ENCODE assay signal across 8 cellular contexts in genomic region chr1:173430707-173431662, GRCh38. TPM values are rescaled to one million over a fixed set of nuclear protein-coding genes. Genes with fewer than 3 reads are reported as not detected.
DNase-seq lines count a peak whose midpoint lies in the region; ATAC-seq and TF ChIP-seq lines count a peak whose summit lies in the region.

No MANE protein-coding gene starts in this region.

- no peaks in the 10 kb centered on the region for H4K20me1 ChIP-seq in BLaER1 treated with 17β-estradiol and CSF1 and Interleukin-3, amounts not matched to agents 10 nM and 100 nM
- H4K20me1 ChIP-seq in neural progenitor cell (ENCODE audit: low read depth) = no peaks in the 10 kb centered on the region

- peak; percentile 78 for DNase-seq in MG63
- DNase-seq in RPMI8226 = peak; percentile 94
- peak; percentile 74 for DNase-seq in activated T-helper 1 cell treated with anti-CD3 and anti-CD28 coated beads, Interleukin-12 subunit alpha, Interleukin-12 subunit beta, Interleukin-2, Interleukin-4 antibody, amounts not matched to agents 30 ng/mL and 10 ng/mL and 1 ng/mL, durations not matched to agents 14 hours and 24 hours and 36 hours (ENCODE audit: low spot score)
- DNase-seq in foreskin keratinocyte = peak in 1 of 2 donors; percentile 68
- DNase-seq in neural progenitor cell (ENCODE audit: low spot score) = peak; percentile 95
- DNase-seq in stimulated activated naive CD8-positive, alpha-beta T cell treated with anti-CD3 and anti-CD28 coated beads, Interleukin-15, amount 100 ng/mL, for 72 hours = peak; percentile 82 to 84

- TF ChIP-seq CTCF in foreskin keratinocyte (conservative IDR thresholded peaks at IDR 0.05) (peak; percentile 94), neural progenitor cell (IDR thresholded peaks at IDR 0.05) (peak; percentile 99)

- H3K79me2 ChIP-seq in neural progenitor cell (ENCODE audit: low read depth) = no peaks in the 10 kb centered on the region

- peak overlapping the region in 3 of 10 experiments; percentile 36 to 48 (median 39); a peak in 4 of 20 replicates for H3K4me3 ChIP-seq in BLaER1 treated with 17β-estradiol and CSF1 and Interleukin-3, amounts not matched to agents 10 nM and 100 nM
- H3K4me3 ChIP-seq in MG63 (no peak overlapping the region), neural progenitor cell (peak overlapping the region; percentile 24)

- H3F3A ChIP-seq in neural progenitor cell (ENCODE audit: low read depth) = peaks cover 23% of the 10 kb centered on the region

- peak overlapping the region in 9 of 11 experiments; percentile 71 to 83 (median 76); a peak in 16 of 22 replicates for H3K27ac ChIP-seq in BLaER1 treated with 17β-estradiol and CSF1 and Interleukin-3, amounts not matched to agents 10 nM and 100 nM
- H3K27ac ChIP-seq in foreskin keratinocyte = no peak overlapping the region
- H3K27ac ChIP-seq in neural progenitor cell = peak overlapping the region; percentile 78

- ATAC-seq in GM21390 (IDR thresholded peaks at IDR 0.05; ENCODE audit: unreplicated experiment) (peak; percentile 69), foreskin keratinocyte (peak; percentile 61)
- peak; percentile 83 for ATAC-seq in stimulated activated naive CD8-positive, alpha-beta T cell treated with anti-CD3 and anti-CD28 coated beads, Interleukin-15, amount 100 ng/mL, for 72 hours

- H3K36me3 ChIP-seq in BLaER1 treated with 17β-estradiol and CSF1 and Interleukin-3, amounts not matched to agents 10 nM and 100 nM = no peaks in the 10 kb centered on the region
- H3K36me3 ChIP-seq in MG63 = no peaks in the 10 kb centered on the region
- no peaks in the 10 kb centered on the region for H3K36me3 ChIP-seq in neural progenitor cell

- H3K27me3 ChIP-seq in BLaER1 treated with 17β-estradiol and CSF1 and Interleukin-3, amounts not matched to agents 10 nM and 100 nM = no peaks in the 10 kb centered on the region
- H3K27me3 ChIP-seq in MG63 (no peaks in the 10 kb centered on the region), foreskin keratinocyte (no peaks in the 10 kb centered on the region), neural progenitor cell (no peaks in the 10 kb centered on the region)

- H3K36me3 Mint-ChIP-seq in activated T-helper 1 cell treated with anti-CD3 and anti-CD28 coated beads, Interleukin-12 subunit alpha, Interleukin-12 subunit beta, Interleukin-2, Interleukin-4 antibody, amounts not matched to agents 30 ng/mL and 10 ng/mL and 1 ng/mL, durations not matched to agents 14 hours and 24 hours and 36 hours (ENCODE audit: low read depth) = peaks cover 1% of the 10 kb centered on the region
- no peaks in the 10 kb centered on the region for H3K36me3 Mint-ChIP-seq in neural progenitor cell

- peak overlapping the region; percentile 73 to 89 (median 82); a peak in 21 of 22 replicates for H3K4me2 ChIP-seq in BLaER1 treated with 17β-estradiol and CSF1 and Interleukin-3, amounts not matched to agents 10 nM and 100 nM
- H3K4me2 ChIP-seq in neural progenitor cell = peak overlapping the region; percentile 70

- no peaks in the 10 kb centered on the region for H3K9me3 Mint-ChIP-seq in activated T-helper 1 cell treated with anti-CD3 and anti-CD28 coated beads, Interleukin-12 subunit alpha, Interleukin-12 subunit beta, Interleukin-2, Interleukin-4 antibody, amounts not matched to agents 30 ng/mL and 10 ng/mL and 1 ng/mL, durations not matched to agents 14 hours and 24 hours and 36 hours
- H3K9me3 Mint-ChIP-seq in neural progenitor cell = no peaks in the 10 kb centered on the region
- H3K9me3 Mint-ChIP-seq in stimulated activated naive CD8-positive, alpha-beta T cell treated with anti-CD3 and anti-CD28 coated beads, Interleukin-15, amount 100 ng/mL, for 72 hours = no peaks in the 10 kb centered on the region

- no peaks in the 10 kb centered on the region for H3K27me3 Mint-ChIP-seq in activated T-helper 1 cell treated with anti-CD3 and anti-CD28 coated beads, Interleukin-12 subunit alpha, Interleukin-12 subunit beta, Interleukin-2, Interleukin-4 antibody, amounts not matched to agents 30 ng/mL and 10 ng/mL and 1 ng/mL, durations not matched to agents 14 hours and 24 hours and 36 hours (ENCODE audit: insufficient read depth)
- peaks cover 3% of the 10 kb centered on the region for H3K27me3 Mint-ChIP-seq in neural progenitor cell (ENCODE audit: insufficient read depth, low read depth)
- H3K27me3 Mint-ChIP-seq in stimulated activated naive CD8-positive, alpha-beta T cell treated with anti-CD3 and anti-CD28 coated beads, Interleukin-15, amount 100 ng/mL, for 72 hours = no peaks in the 10 kb centered on the region

- no peak overlapping the region for H3K27ac Mint-ChIP-seq in activated T-helper 1 cell treated with anti-CD3 and anti-CD28 coated beads, Interleukin-12 subunit alpha, Interleukin-12 subunit beta, Interleukin-2, Interleukin-4 antibody, amounts not matched to agents 30 ng/mL and 10 ng/mL and 1 ng/mL, durations not matched to agents 14 hours and 24 hours and 36 hours
- H3K27ac Mint-ChIP-seq in neural progenitor cell = no peak overlapping the region
- no peak overlapping the region for H3K27ac Mint-ChIP-seq in stimulated activated naive CD8-positive, alpha-beta T cell treated with anti-CD3 and anti-CD28 coated beads, Interleukin-15, amount 100 ng/mL, for 72 hours

- no peak overlapping the region for H3K4me3 Mint-ChIP-seq in activated T-helper 1 cell treated with anti-CD3 and anti-CD28 coated beads, Interleukin-12 subunit alpha, Interleukin-12 subunit beta, Interleukin-2, Interleukin-4 antibody, amounts not matched to agents 30 ng/mL and 10 ng/mL and 1 ng/mL, durations not matched to agents 14 hours and 24 hours and 36 hours
- no peak overlapping the region for H3K4me3 Mint-ChIP-seq in neural progenitor cell
- H3K4me3 Mint-ChIP-seq in stimulated activated naive CD8-positive, alpha-beta T cell treated with anti-CD3 and anti-CD28 coated beads, Interleukin-15, amount 100 ng/mL, for 72 hours = no peak overlapping the region

- intact Hi-C loops in activated T-helper 1 cell treated with anti-CD3 and anti-CD28 coated beads, Interleukin-12 subunit alpha, Interleukin-12 subunit beta, Interleukin-2, Interleukin-4 antibody, amounts not matched to agents 30 ng/mL and 10 ng/mL and 1 ng/mL, durations not matched to agents 14 hours and 24 hours and 36 hours (cut with micrococcal nuclease) = loop anchor here (1.0 to 10.0 kb wide), 8 partner anchors 11 to 1311 kb away; partner anchors contain the start of genes CENPL, DARS2, GAS5 and KLHL20

- peaks cover 28% of the 10 kb centered on the region for H3K4me1 Mint-ChIP-seq in activated T-helper 1 cell treated with anti-CD3 and anti-CD28 coated beads, Interleukin-12 subunit alpha, Interleukin-12 subunit beta, Interleukin-2, Interleukin-4 antibody, amounts not matched to agents 30 ng/mL and 10 ng/mL and 1 ng/mL, durations not matched to agents 14 hours and 24 hours and 36 hours (ENCODE audit: low read depth)
- peaks cover 26% of the 10 kb centered on the region for H3K4me1 Mint-ChIP-seq in neural progenitor cell
- H3K4me1 Mint-ChIP-seq in stimulated activated naive CD8-positive, alpha-beta T cell treated with anti-CD3 and anti-CD28 coated beads, Interleukin-15, amount 100 ng/mL, for 72 hours = peaks cover 33% of the 10 kb centered on the region

- H3K9me3 ChIP-seq in BLaER1 treated with 17β-estradiol and CSF1 and Interleukin-3, amounts not matched to agents 10 nM and 100 nM (replicated peaks in 1 of 11) = no peaks in the 10 kb centered on the region
- H3K9me3 ChIP-seq in MG63 (no peaks in the 10 kb centered on the region), neural progenitor cell (ENCODE audit: low read depth) (no peaks in the 10 kb centered on the region)

- H3K9ac ChIP-seq in BLaER1 treated with 17β-estradiol and CSF1 and Interleukin-3, amounts not matched to agents 10 nM and 100 nM = peak overlapping the region in 8 of 11 experiments; percentile 24 to 72 (median 66); a peak in 11 of 22 replicates
- H3K9ac ChIP-seq in neural progenitor cell = no peak overlapping the region

- H2AFZ ChIP-seq in neural progenitor cell (replicated peaks) = no peak overlapping the region

- H3K4me1 ChIP-seq in BLaER1 treated with 17β-estradiol and CSF1 and Interleukin-3, amounts not matched to agents 10 nM and 100 nM = peaks cover 25 to 37% (median 31%) of the 10 kb centered on the region in 10 experiments
- peaks cover 5% of the 10 kb centered on the region for H3K4me1 ChIP-seq in foreskin keratinocyte
- H3K4me1 ChIP-seq in neural progenitor cell = peaks cover 30% of the 10 kb centered on the region

RNA-seq across cellular contexts. Expression of gene PRDX6, which starts 46.1 kb away (rescaled TPM):
- total RNA-seq in MG63 (2014; rRNA removed; shearing (Covaris generic); ENCODE audit: low replicate concordance) = 170 and 232 TPM in 2 replicates
- 119 and 124 TPM in 2 replicates for total RNA-seq in activated T-helper 1 cell treated with anti-CD3 and anti-CD28 coated beads, Interleukin-12 subunit alpha, Interleukin-12 subunit beta, Interleukin-2, Interleukin-4 antibody, amounts not matched to agents 30 ng/mL and 10 ng/mL and 1 ng/mL, durations not matched to agents 14 hours and 24 hours and 36 hours
- total RNA-seq in foreskin keratinocyte = 162 and 163 TPM in 2 replicates
- 233 and 268 TPM in 2 replicates for polyA plus RNA-seq in foreskin keratinocyte
- 322 and 441 TPM in 2 replicates for total RNA-seq in neural progenitor cell (ENCODE audit: low replicate concordance)
